In genomic region chr1:229342902-229343587, GRCh38 we compare ENCODE assay signal across 1 cellular context.
TF ChIP-seq lines count a peak whose summit lies in the region.

A gene with protein sequence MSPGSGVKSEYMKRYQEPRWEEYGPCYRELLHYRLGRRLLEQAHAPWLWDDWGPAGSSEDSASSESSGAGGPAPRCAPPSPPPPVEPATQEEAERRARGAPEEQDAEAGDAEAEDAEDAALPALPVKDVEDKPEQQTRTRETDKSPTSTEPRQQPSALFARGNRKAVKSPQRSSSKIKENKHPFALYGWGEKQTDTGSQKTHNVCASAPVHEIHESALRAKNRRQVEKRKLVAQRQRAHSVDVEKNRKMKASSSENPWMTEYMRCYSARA (minus strand): TSS chr1:229343047. CDS start chr1:229342465, 582 bp downstream.

TF ChIP-seq in K562, 482 proteins besides CTCF, POLR2A, EP300 and RAD21 (continued from another document and continues in another):
- TF ChIP-seq IRF1 (CRISPR knock-in tag; IDR thresholded peaks at IDR 0.05; ENCODE audit: borderline replicate concordance): no peak
- TF ChIP-seq SMARCA5 (IDR thresholded peaks at IDR 0.05): no peak
- TF ChIP-seq NCOA4 (IDR thresholded peaks at IDR 0.05; ENCODE audit: partially characterized antibody): no peak
- TF ChIP-seq POLR2B (IDR thresholded peaks at IDR 0.05; ENCODE audit: low read depth, partially characterized antibody): no peak
- no peak for TF ChIP-seq ARHGAP35 (IDR thresholded peaks at IDR 0.05; ENCODE audit: partially characterized antibody)
- TF ChIP-seq ZNF592 (IDR thresholded peaks at IDR 0.05): peak; percentile 76
- no peak for TF ChIP-seq MLX (CRISPR knock-in tag; conservative IDR thresholded peaks at IDR 0.05)
- no peak for TF ChIP-seq TCF7 (IDR thresholded peaks at IDR 0.05; ENCODE audit: borderline replicate concordance)
- no peak for TF ChIP-seq SFPQ (IDR thresholded peaks at IDR 0.05; ENCODE audit: low read depth, low read length)
- no peak for TF ChIP-seq NFXL1 (CRISPR knock-in tag; IDR thresholded peaks at IDR 0.05)
- TF ChIP-seq TAL1 (IDR thresholded peaks at IDR 0.05): no peak
- peak; percentile 19; the same call in 1 of the 2 replicates for TF ChIP-seq CREM (IDR thresholded peaks at IDR 0.05; ENCODE audit: low read depth)
- TF ChIP-seq KLF16 (IDR thresholded peaks at IDR 0.05): no peak
- no peak for TF ChIP-seq GTF2F1 (IDR thresholded peaks at IDR 0.05; ENCODE audit: low read depth, low read length)
- TF ChIP-seq RB1 (IDR thresholded peaks at IDR 0.05; ENCODE audit: low read depth): peak; percentile 96
- no peak; a peak in 1 of 4 replicates for TF ChIP-seq ZNF639 (CRISPR knock-in tag; conservative IDR thresholded peaks at IDR 0.05 in 1 of 2, IDR thresholded peaks at IDR 0.05 in 1 of 2)
- 0 out of 2 replicates have a peak, but pooled peaks have one; percentile 54 for TF ChIP-seq ZFP1 (CRISPR knock-in tag; IDR thresholded peaks at IDR 0.05)
- no peak for TF ChIP-seq ZBTB26 (CRISPR knock-in tag; IDR thresholded peaks at IDR 0.05)
- TF ChIP-seq, protein P1, sequence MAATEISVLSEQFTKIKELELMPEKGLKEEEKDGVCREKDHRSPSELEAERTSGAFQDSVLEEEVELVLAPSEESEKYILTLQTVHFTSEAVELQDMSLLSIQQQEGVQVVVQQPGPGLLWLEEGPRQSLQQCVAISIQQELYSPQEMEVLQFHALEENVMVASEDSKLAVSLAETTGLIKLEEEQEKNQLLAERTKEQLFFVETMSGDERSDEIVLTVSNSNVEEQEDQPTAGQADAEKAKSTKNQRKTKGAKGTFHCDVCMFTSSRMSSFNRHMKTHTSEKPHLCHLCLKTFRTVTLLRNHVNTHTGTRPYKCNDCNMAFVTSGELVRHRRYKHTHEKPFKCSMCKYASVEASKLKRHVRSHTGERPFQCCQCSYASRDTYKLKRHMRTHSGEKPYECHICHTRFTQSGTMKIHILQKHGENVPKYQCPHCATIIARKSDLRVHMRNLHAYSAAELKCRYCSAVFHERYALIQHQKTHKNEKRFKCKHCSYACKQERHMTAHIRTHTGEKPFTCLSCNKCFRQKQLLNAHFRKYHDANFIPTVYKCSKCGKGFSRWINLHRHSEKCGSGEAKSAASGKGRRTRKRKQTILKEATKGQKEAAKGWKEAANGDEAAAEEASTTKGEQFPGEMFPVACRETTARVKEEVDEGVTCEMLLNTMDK (IDR thresholded peaks at IDR 0.05; ENCODE audit: borderline replicate concordance, insufficient read depth, low read depth, low read length, poor library complexity, severe bottlenecking): peak; percentile 45
- TF ChIP-seq RUNX1 (IDR thresholded peaks at IDR 0.05; ENCODE audit: low read depth): no peak; the same call in 1 of the 2 replicates
- TF ChIP-seq, protein P2, sequence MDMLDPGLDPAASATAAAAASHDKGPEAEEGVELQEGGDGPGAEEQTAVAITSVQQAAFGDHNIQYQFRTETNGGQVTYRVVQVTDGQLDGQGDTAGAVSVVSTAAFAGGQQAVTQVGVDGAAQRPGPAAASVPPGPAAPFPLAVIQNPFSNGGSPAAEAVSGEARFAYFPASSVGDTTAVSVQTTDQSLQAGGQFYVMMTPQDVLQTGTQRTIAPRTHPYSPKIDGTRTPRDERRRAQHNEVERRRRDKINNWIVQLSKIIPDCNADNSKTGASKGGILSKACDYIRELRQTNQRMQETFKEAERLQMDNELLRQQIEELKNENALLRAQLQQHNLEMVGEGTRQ (CRISPR knock-in tag; IDR thresholded peaks at IDR 0.05): no peak
- no peak for TF ChIP-seq HNRNPL (IDR thresholded peaks at IDR 0.05; ENCODE audit: low read depth, low read length)
- no peak for TF ChIP-seq SMAD3 (CRISPR knock-in tag; conservative IDR thresholded peaks at IDR 0.05)
- TF ChIP-seq, protein P3, sequence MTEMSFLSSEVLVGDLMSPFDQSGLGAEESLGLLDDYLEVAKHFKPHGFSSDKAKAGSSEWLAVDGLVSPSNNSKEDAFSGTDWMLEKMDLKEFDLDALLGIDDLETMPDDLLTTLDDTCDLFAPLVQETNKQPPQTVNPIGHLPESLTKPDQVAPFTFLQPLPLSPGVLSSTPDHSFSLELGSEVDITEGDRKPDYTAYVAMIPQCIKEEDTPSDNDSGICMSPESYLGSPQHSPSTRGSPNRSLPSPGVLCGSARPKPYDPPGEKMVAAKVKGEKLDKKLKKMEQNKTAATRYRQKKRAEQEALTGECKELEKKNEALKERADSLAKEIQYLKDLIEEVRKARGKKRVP (CRISPR knock-in tag; IDR thresholded peaks at IDR 0.05): 0 out of 2 replicates have a peak, but pooled peaks have one; percentile 58
- TF ChIP-seq ZNF165 (CRISPR knock-in tag; IDR thresholded peaks at IDR 0.05; ENCODE audit: borderline replicate concordance): no peak
- no peak for TF ChIP-seq MCM2 (IDR thresholded peaks at IDR 0.05; ENCODE audit: low read depth)
- 0 out of 2 replicates have a peak, but pooled peaks have one; percentile 23 for TF ChIP-seq HBP1 (CRISPR knock-in tag; IDR thresholded peaks at IDR 0.05)
- TF ChIP-seq ARID4B (CRISPR knock-in tag; IDR thresholded peaks at IDR 0.05): no peak; the same call in none of the 2 replicates
- no peak for TF ChIP-seq SMAD1 (IDR thresholded peaks at IDR 0.05; ENCODE audit: low read depth, low read length, partially characterized antibody)
- TF ChIP-seq, protein P4, sequence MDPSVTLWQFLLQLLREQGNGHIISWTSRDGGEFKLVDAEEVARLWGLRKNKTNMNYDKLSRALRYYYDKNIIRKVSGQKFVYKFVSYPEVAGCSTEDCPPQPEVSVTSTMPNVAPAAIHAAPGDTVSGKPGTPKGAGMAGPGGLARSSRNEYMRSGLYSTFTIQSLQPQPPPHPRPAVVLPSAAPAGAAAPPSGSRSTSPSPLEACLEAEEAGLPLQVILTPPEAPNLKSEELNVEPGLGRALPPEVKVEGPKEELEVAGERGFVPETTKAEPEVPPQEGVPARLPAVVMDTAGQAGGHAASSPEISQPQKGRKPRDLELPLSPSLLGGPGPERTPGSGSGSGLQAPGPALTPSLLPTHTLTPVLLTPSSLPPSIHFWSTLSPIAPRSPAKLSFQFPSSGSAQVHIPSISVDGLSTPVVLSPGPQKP (CRISPR knock-in tag; IDR thresholded peaks at IDR 0.05): no peak
